ENCODE assay signal across 1 cellular context in the genomic region with DNA sequence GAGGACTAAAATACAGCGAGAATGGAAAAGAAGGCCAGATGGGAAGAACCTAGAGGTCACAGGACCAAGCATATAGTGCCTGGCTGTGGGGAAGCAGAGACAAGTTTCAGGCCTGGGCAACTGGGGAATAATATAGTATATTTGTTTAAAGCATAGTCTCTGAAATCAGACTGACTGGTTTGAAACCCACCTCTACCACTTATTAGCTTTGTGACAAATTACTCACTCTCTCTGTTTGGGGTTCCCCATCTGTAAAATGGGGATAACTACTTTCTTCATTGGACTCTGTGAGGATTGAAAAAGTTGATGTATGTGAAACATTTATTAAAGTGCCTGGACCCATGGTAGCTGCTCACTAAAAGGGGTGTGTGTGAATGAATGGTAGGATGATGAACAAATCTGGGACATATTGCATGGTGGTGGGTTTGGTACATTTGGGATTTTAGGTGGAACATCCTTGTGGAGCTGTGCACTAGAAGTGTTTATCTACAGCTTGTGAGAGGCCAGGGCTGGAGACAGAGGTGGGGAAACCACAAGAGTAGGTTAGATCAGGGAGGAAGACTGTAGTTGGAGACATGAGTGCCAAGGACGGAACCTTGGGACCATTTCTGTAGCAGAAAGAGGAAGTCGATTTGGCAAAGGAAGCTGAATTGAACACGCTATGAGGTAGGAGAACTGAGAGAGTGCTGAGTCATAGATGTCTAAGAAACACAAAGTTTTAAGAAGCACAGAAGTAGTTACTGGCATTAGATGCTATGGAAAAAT.
TF ChIP-seq lines count a peak whose summit lies in the region.

No MANE protein-coding gene starts in this region.

TF ChIP-seq in K562, 482 proteins besides CTCF, POLR2A, EP300 and RAD21 (continued from another document and continues in another):
- TF ChIP-seq, protein P1, sequence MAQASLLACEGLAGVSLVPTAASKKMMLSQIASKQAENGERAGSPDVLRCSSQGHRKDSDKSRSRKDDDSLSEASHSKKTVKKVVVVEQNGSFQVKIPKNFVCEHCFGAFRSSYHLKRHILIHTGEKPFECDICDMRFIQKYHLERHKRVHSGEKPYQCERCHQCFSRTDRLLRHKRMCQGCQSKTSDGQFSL (CRISPR knock-in tag; IDR thresholded peaks at IDR 0.05), result no peak
- TF ChIP-seq, protein P1 (tag; IDR thresholded peaks at IDR 0.05), result no peak
- TF ChIP-seq BRCA1 (IDR thresholded peaks at IDR 0.05) (no peak), BRCA1 (CRISPR knock-in tag; IDR thresholded peaks at IDR 0.05) (no peak), CREM (IDR thresholded peaks at IDR 0.05; ENCODE audit: low read depth) (0 out of 2 replicates have a peak, but pooled peaks have one; percentile 37), ATF1 (CRISPR knock-in tag; IDR thresholded peaks at IDR 0.05) (no peak), ATF1 (tag; IDR thresholded peaks at IDR 0.05) (peak; percentile 24; the same call in 1 of the 2 replicates), HMGN3 (IDR thresholded peaks at IDR 0.05; ENCODE audit: borderline replicate concordance, extremely low read depth, insufficient read length, low read depth, low read length) (no peak), MAFG (tag; conservative IDR thresholded peaks at IDR 0.05) (peak; percentile 96), DMBX1 (CRISPR knock-in tag; IDR thresholded peaks at IDR 0.05; ENCODE audit: borderline replicate concordance) (no peak), TCF7L2 (IDR thresholded peaks at IDR 0.05; ENCODE audit: low read depth, low read length) (no peak), ARID1B (IDR thresholded peaks at IDR 0.05) (peak; percentile 73), SPI1 (IDR thresholded peaks at IDR 0.05; ENCODE audit: borderline replicate concordance, low read depth, low read length) (peak; percentile 99), CTBP1 (IDR thresholded peaks at IDR 0.05; ENCODE audit: borderline replicate concordance) (peak; percentile 77), ZNF212 (CRISPR knock-in tag; IDR thresholded peaks at IDR 0.05) (no peak), GABPA (tag; conservative IDR thresholded peaks at IDR 0.05; ENCODE audit: low read depth) (peak; percentile 50; the same call in 1 of the 2 replicates), HDGF (IDR thresholded peaks at IDR 0.05) (0 out of 2 replicates have a peak, but pooled peaks have one; percentile 63), SMARCE1 (IDR thresholded peaks at IDR 0.05) (peak; percentile 87; the same call in 1 of the 2 replicates), SMARCC2 (IDR thresholded peaks at IDR 0.05; ENCODE audit: low read depth) (peak; percentile 43; the same call in 1 of the 2 replicates), JUND (IDR thresholded peaks at IDR 0.05; ENCODE audit: borderline replicate concordance, low read depth, low read length) (peak; percentile 77), JUND (tag; IDR thresholded peaks at IDR 0.05; ENCODE audit: borderline replicate concordance, low read depth, low read length) (peak; percentile 69; the same call in 1 of the 3 replicates), SUPT5H (IDR thresholded peaks at IDR 0.05) (no peak), RB1 (IDR thresholded peaks at IDR 0.05; ENCODE audit: low read depth) (no peak), ZFP30 (CRISPR knock-in tag; IDR thresholded peaks at IDR 0.05; ENCODE audit: borderline replicate concordance) (no peak), NONO (IDR thresholded peaks at IDR 0.05; ENCODE audit: low read depth in 2 of 2, low read length in 1 of 2) (no peak), PML (IDR thresholded peaks at IDR 0.05; ENCODE audit: low read length) (no peak), BACH1 (tag; IDR thresholded peaks at IDR 0.05) (peak; percentile 97), EGR1 (conservative IDR thresholded peaks at IDR 0.05) (no peak), JUN (IDR thresholded peaks at IDR 0.05; ENCODE audit: borderline replicate concordance, low read depth, low read length) (0 out of 2 replicates have a peak, but pooled peaks have one; percentile 10), JUN (CRISPR knock-in tag; IDR thresholded peaks at IDR 0.05; ENCODE audit: borderline replicate concordance) (no peak), FOXK1 (CRISPR knock-in tag; IDR thresholded peaks at IDR 0.05; ENCODE audit: borderline replicate concordance) (no peak), SMAD3 (CRISPR knock-in tag; conservative IDR thresholded peaks at IDR 0.05) (no peak), WHSC1 (IDR thresholded peaks at IDR 0.05; ENCODE audit: low read length) (no peak), ETV6 (IDR thresholded peaks at IDR 0.05; ENCODE audit: borderline replicate concordance in 1 of 2, low read depth in 2 of 2, low read length in 1 of 2) (no peak), ETV6 (CRISPR knock-in tag; IDR thresholded peaks at IDR 0.05; ENCODE audit: borderline replicate concordance) (no peak), MXI1 (IDR thresholded peaks at IDR 0.05; ENCODE audit: low read depth, low read length) (no peak), BMI1 (IDR thresholded peaks at IDR 0.05; ENCODE audit: low read length) (no peak), HNRNPLL (IDR thresholded peaks at IDR 0.05; ENCODE audit: low read depth, low read length, poor library complexity, severe bottlenecking) (no peak), MYC (IDR thresholded peaks at IDR 0.05; ENCODE audit: low read depth, low read length) (no peak), MYC (CRISPR knock-in tag; IDR thresholded peaks at IDR 0.05; ENCODE audit: borderline replicate concordance, low read depth) (no peak), SRSF9 (IDR thresholded peaks at IDR 0.05; ENCODE audit: borderline replicate concordance, low read depth, low read length) (no peak)
- TF ChIP-seq, protein P2, sequence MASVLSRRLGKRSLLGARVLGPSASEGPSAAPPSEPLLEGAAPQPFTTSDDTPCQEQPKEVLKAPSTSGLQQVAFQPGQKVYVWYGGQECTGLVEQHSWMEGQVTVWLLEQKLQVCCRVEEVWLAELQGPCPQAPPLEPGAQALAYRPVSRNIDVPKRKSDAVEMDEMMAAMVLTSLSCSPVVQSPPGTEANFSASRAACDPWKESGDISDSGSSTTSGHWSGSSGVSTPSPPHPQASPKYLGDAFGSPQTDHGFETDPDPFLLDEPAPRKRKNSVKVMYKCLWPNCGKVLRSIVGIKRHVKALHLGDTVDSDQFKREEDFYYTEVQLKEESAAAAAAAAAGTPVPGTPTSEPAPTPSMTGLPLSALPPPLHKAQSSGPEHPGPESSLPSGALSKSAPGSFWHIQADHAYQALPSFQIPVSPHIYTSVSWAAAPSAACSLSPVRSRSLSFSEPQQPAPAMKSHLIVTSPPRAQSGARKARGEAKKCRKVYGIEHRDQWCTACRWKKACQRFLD (CRISPR knock-in tag; IDR thresholded peaks at IDR 0.05), result 0 out of 2 replicates have a peak, but pooled peaks have one; percentile 22
- TF ChIP-seq, protein P3, sequence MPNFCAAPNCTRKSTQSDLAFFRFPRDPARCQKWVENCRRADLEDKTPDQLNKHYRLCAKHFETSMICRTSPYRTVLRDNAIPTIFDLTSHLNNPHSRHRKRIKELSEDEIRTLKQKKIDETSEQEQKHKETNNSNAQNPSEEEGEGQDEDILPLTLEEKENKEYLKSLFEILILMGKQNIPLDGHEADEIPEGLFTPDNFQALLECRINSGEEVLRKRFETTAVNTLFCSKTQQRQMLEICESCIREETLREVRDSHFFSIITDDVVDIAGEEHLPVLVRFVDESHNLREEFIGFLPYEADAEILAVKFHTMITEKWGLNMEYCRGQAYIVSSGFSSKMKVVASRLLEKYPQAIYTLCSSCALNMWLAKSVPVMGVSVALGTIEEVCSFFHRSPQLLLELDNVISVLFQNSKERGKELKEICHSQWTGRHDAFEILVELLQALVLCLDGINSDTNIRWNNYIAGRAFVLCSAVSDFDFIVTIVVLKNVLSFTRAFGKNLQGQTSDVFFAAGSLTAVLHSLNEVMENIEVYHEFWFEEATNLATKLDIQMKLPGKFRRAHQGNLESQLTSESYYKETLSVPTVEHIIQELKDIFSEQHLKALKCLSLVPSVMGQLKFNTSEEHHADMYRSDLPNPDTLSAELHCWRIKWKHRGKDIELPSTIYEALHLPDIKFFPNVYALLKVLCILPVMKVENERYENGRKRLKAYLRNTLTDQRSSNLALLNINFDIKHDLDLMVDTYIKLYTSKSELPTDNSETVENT (CRISPR knock-in tag; IDR thresholded peaks at IDR 0.05), result no peak
- TF ChIP-seq, protein P4, sequence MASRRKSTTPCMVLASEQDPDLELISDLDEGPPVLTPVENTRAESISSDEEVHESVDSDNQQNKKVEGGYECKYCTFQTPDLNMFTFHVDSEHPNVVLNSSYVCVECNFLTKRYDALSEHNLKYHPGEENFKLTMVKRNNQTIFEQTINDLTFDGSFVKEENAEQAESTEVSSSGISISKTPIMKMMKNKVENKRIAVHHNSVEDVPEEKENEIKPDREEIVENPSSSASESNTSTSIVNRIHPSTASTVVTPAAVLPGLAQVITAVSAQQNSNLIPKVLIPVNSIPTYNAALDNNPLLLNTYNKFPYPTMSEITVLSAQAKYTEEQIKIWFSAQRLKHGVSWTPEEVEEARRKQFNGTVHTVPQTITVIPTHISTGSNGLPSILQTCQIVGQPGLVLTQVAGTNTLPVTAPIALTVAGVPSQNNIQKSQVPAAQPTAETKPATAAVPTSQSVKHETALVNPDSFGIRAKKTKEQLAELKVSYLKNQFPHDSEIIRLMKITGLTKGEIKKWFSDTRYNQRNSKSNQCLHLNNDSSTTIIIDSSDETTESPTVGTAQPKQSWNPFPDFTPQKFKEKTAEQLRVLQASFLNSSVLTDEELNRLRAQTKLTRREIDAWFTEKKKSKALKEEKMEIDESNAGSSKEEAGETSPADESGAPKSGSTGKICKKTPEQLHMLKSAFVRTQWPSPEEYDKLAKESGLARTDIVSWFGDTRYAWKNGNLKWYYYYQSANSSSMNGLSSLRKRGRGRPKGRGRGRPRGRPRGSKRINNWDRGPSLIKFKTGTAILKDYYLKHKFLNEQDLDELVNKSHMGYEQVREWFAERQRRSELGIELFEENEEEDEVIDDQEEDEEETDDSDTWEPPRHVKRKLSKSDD (conservative IDR thresholded peaks at IDR 0.05; ENCODE audit: low read length), result no peak
- TF ChIP-seq, protein P5, sequence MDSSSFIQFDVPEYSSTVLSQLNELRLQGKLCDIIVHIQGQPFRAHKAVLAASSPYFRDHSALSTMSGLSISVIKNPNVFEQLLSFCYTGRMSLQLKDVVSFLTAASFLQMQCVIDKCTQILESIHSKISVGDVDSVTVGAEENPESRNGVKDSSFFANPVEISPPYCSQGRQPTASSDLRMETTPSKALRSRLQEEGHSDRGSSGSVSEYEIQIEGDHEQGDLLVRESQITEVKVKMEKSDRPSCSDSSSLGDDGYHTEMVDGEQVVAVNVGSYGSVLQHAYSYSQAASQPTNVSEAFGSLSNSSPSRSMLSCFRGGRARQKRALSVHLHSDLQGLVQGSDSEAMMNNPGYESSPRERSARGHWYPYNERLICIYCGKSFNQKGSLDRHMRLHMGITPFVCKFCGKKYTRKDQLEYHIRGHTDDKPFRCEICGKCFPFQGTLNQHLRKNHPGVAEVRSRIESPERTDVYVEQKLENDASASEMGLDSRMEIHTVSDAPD (CRISPR knock-in tag; IDR thresholded peaks at IDR 0.05), result no peak
- TF ChIP-seq, protein P6, sequence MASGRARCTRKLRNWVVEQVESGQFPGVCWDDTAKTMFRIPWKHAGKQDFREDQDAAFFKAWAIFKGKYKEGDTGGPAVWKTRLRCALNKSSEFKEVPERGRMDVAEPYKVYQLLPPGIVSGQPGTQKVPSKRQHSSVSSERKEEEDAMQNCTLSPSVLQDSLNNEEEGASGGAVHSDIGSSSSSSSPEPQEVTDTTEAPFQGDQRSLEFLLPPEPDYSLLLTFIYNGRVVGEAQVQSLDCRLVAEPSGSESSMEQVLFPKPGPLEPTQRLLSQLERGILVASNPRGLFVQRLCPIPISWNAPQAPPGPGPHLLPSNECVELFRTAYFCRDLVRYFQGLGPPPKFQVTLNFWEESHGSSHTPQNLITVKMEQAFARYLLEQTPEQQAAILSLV (tag; IDR thresholded peaks at IDR 0.05), result no peak
- TF ChIP-seq, protein P7, sequence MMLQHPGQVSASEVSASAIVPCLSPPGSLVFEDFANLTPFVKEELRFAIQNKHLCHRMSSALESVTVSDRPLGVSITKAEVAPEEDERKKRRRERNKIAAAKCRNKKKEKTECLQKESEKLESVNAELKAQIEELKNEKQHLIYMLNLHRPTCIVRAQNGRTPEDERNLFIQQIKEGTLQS (IDR thresholded peaks at IDR 0.05), result no peak; the same call in 1 of the 2 replicates
- TF ChIP-seq, protein P7 (CRISPR knock-in tag; conservative IDR thresholded peaks at IDR 0.05), result no peak
- TF ChIP-seq, protein P8, sequence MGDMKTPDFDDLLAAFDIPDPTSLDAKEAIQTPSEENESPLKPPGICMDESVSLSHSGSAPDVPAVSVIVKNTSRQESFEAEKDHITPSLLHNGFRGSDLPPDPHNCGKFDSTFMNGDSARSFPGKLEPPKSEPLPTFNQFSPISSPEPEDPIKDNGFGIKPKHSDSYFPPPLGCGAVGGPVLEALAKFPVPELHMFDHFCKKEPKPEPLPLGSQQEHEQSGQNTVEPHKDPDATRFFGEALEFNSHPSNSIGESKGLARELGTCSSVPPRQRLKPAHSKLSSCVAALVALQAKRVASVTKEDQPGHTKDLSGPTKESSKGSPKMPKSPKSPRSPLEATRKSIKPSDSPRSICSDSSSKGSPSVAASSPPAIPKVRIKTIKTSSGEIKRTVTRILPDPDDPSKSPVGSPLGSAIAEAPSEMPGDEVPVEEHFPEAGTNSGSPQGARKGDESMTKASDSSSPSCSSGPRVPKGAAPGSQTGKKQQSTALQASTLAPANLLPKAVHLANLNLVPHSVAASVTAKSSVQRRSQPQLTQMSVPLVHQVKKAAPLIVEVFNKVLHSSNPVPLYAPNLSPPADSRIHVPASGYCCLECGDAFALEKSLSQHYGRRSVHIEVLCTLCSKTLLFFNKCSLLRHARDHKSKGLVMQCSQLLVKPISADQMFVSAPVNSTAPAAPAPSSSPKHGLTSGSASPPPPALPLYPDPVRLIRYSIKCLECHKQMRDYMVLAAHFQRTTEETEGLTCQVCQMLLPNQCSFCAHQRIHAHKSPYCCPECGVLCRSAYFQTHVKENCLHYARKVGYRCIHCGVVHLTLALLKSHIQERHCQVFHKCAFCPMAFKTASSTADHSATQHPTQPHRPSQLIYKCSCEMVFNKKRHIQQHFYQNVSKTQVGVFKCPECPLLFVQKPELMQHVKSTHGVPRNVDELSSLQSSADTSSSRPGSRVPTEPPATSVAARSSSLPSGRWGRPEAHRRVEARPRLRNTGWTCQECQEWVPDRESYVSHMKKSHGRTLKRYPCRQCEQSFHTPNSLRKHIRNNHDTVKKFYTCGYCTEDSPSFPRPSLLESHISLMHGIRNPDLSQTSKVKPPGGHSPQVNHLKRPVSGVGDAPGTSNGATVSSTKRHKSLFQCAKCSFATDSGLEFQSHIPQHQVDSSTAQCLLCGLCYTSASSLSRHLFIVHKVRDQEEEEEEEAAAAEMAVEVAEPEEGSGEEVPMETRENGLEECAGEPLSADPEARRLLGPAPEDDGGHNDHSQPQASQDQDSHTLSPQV (IDR thresholded peaks at IDR 0.05), result peak; percentile 25; the same call in 1 of the 2 replicates
- TF ChIP-seq, protein P9, sequence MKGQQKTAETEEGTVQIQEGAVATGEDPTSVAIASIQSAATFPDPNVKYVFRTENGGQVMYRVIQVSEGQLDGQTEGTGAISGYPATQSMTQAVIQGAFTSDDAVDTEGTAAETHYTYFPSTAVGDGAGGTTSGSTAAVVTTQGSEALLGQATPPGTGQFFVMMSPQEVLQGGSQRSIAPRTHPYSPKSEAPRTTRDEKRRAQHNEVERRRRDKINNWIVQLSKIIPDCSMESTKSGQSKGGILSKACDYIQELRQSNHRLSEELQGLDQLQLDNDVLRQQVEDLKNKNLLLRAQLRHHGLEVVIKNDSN (CRISPR knock-in tag; IDR thresholded peaks at IDR 0.05), result no peak
